In the genomic region with DNA sequence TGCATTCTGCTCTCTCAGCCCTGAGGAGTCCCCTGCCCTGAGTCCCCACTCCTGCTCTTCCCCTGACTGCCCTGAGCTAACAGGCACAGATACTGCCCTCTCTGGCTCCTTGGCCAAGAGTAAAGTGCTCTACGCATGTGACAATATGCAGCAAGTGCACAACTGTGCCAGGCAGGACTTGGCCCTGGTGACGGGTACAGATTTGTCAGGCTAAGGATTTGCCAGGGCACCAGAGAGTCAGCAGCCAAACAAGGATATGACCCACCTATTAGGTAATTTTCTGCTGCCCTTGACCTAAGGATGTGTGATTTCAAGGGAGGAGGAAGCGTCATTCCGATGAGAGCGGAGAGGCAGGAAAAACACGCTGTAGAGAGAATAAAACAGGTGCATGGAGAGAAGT, we compare ENCODE assay signal across 19 cellular contexts.
DNase-seq lines count a peak whose midpoint lies in the region; ATAC-seq and TF ChIP-seq lines count a peak whose summit lies in the region.
"Had no signal": no experiment of that assay in that cellular context is flagged by ENCODE, and none has a peak within 500 bp of the region (broad histone marks: within the 10 kb centered on the region; RNA-seq: fewer than 3 reads in every experiment).

No MANE protein-coding gene starts in this region.

- no peak overlapping the region for H3K4me2 ChIP-seq in PC-9
- H3K4me2 ChIP-seq: BLaER1 treated with 17β-estradiol and CSF1 and Interleukin-3, amounts not matched to agents 10 nM and 100 nM had no signal

- no TSS peak for BruUV-seq in PC-9 (replicated peaks; lab: Mats Ljungman, UMichigan)

- DNase-seq in NCI-H2029 treated with DMSO at 0.1 percent for 48 hours (lab: John Stamatoyannopoulos, UW), result peak; percentile 17
- peak; percentile 15 for DNase-seq in cerebellar cortex (ENCODE audit: low spot score)
- peak; percentile 71 for DNase-seq in left ventricle myocardium superior
- DNase-seq in stimulated activated effector memory CD8-positive, alpha-beta T cell treated with anti-CD3 and anti-CD28 coated beads, Interleukin-12 subunit alpha, Interleukin-12 subunit beta, amount 100 ng/mL, for 72 hours (ENCODE audit: low spot score in 2 of 2), result no peak
- DNase-seq in PC-9, result no peak
- DNase-seq in NCI-H128 (lab: John Stamatoyannopoulos, UW; ENCODE audit: unreplicated experiment), result no peak
- DNase-seq: CD8-positive, alpha-beta memory T cell; DMS53; EL; NCI-H1105; NCI-H1694; NCI-H2107; NCI-H510A; NCI-H82 had no signal

- POLR2A ChIA-PET in PC-9 (lab: Charles Lee; ENCODE audit: unreplicated experiment), result interaction anchor here (0.5 kb wide), 1 partner anchor 42 kb away, joined by 4 read pairs; no protein-coding TSS in a partner anchor

- H2AFZ ChIP-seq in PC-9, result no peak overlapping the region
- H2AFZ ChIP-seq: GM23248 had no signal

- H3K79me2 ChIP-seq in PC-9 (ENCODE audit: low read depth), result no peaks in the 10 kb centered on the region

- H4K20me1 ChIP-seq in PC-9 (ENCODE audit: insufficient read depth), result no peaks in the 10 kb centered on the region
- H4K20me1 ChIP-seq: BLaER1 treated with 17β-estradiol and CSF1 and Interleukin-3, amounts not matched to agents 10 nM and 100 nM had no signal

- H3K9me2 ChIP-seq in PC-9 (ENCODE audit: insufficient read depth), result no peaks in the 10 kb centered on the region

- no peak overlapping the region for H3K27ac ChIP-seq in PC-9
- H3K27ac ChIP-seq: BLaER1 treated with 17β-estradiol and CSF1 and Interleukin-3, amounts not matched to agents 10 nM and 100 nM; GM23248; SJSA1 had no signal

- no peaks in the 10 kb centered on the region for H3K9me3 Mint-ChIP-seq in stimulated activated effector memory CD8-positive, alpha-beta T cell treated with anti-CD3 and anti-CD28 coated beads, Interleukin-12 subunit alpha, Interleukin-12 subunit beta, amount 100 ng/mL, for 72 hours
- H3K9me3 Mint-ChIP-seq: CD8-positive, alpha-beta memory T cell had no signal

- no peaks in the 10 kb centered on the region for H3K4me1 Mint-ChIP-seq in stimulated activated effector memory CD8-positive, alpha-beta T cell treated with anti-CD3 and anti-CD28 coated beads, Interleukin-12 subunit alpha, Interleukin-12 subunit beta, amount 100 ng/mL, for 72 hours
- H3K4me1 Mint-ChIP-seq: CD8-positive, alpha-beta memory T cell had no signal

- peaks cover 24% of the 10 kb centered on the region for H3K4me1 ChIP-seq in PC-9 (replicated peaks; ENCODE audit: insufficient read depth)
- H3K4me1 ChIP-seq: SJSA1 had no signal

- no peak overlapping the region for H3K4me3 ChIP-seq in PC-9
- H3K4me3 ChIP-seq: BLaER1 treated with 17β-estradiol and CSF1 and Interleukin-3, amounts not matched to agents 10 nM and 100 nM; GM23248; SJSA1 had no signal

- no peak overlapping the region for H3K4me3 Mint-ChIP-seq in stimulated activated effector memory CD8-positive, alpha-beta T cell treated with anti-CD3 and anti-CD28 coated beads, Interleukin-12 subunit alpha, Interleukin-12 subunit beta, amount 100 ng/mL, for 72 hours
- H3K4me3 Mint-ChIP-seq: CD8-positive, alpha-beta memory T cell had no signal

- intact Hi-C loops in left ventricle myocardium superior (cut with micrococcal nuclease) (no loop called here), PC-9 (cut with micrococcal nuclease; ENCODE audit: unreplicated experiment) (loop anchor here (10.0 kb wide), 2 partner anchors 110 to 340 kb away; a partner anchor contains a TSS)

- no peak overlapping the region for H3K27ac Mint-ChIP-seq in stimulated activated effector memory CD8-positive, alpha-beta T cell treated with anti-CD3 and anti-CD28 coated beads, Interleukin-12 subunit alpha, Interleukin-12 subunit beta, amount 100 ng/mL, for 72 hours
- H3K27ac Mint-ChIP-seq: CD8-positive, alpha-beta memory T cell had no signal

- no peaks in the 10 kb centered on the region for H3K36me3 ChIP-seq in PC-9 (ENCODE audit: low read depth)
- H3K36me3 ChIP-seq: BLaER1 treated with 17β-estradiol and CSF1 and Interleukin-3, amounts not matched to agents 10 nM and 100 nM; SJSA1 had no signal

- no peak for TF ChIP-seq CTCF in PC-9 (conservative IDR thresholded peaks at IDR 0.05)

- peaks cover 20% of the 10 kb centered on the region; the same call in 1 of the 2 replicates for H3F3A ChIP-seq in PC-9 (ENCODE audit: insufficient read depth, low read depth)

- ATAC-seq in left ventricle myocardium superior, result peak; percentile 98
- peak; percentile 20 for ATAC-seq in stimulated activated effector memory CD8-positive, alpha-beta T cell treated with anti-CD3 and anti-CD28 coated beads, Interleukin-12 subunit alpha, Interleukin-12 subunit beta, amount 100 ng/mL, for 72 hours
- ATAC-seq in HG03280 (IDR thresholded peaks at IDR 0.05; ENCODE audit: unreplicated experiment), result no peak
- ATAC-seq: HCT116 had no signal

- H3K27me3 ChIP-seq in PC-9 (ENCODE audit: insufficient read depth, low read depth), result no peaks in the 10 kb centered on the region
- H3K27me3 ChIP-seq: BLaER1 treated with 17β-estradiol and CSF1 and Interleukin-3, amounts not matched to agents 10 nM and 100 nM; SJSA1 had no signal

- H3K9me3 ChIP-seq in PC-9 (ENCODE audit: insufficient read depth, low read depth), result no peaks in the 10 kb centered on the region
- H3K9me3 ChIP-seq: BLaER1 treated with 17β-estradiol and CSF1 and Interleukin-3, amounts not matched to agents 10 nM and 100 nM; SJSA1 had no signal

- no peaks in the 10 kb centered on the region for H3K36me3 Mint-ChIP-seq in stimulated activated effector memory CD8-positive, alpha-beta T cell treated with anti-CD3 and anti-CD28 coated beads, Interleukin-12 subunit alpha, Interleukin-12 subunit beta, amount 100 ng/mL, for 72 hours
- H3K36me3 Mint-ChIP-seq: CD8-positive, alpha-beta memory T cell had no signal

- CTCF ChIA-PET in PC-9 (lab: Charles Lee), result no interaction called here

Comparison
In these comparisons a context has a peak if more than half of its experiments do, and no peak if none do; other contexts are left out.
1. DNase-seq: peak in NCI-H2029 treated with DMSO at 0.1 percent for 48 hours (single experiment), cerebellar cortex (single experiment) and left ventricle myocardium superior (single experiment); none in stimulated activated effector memory CD8-positive, alpha-beta T cell treated with anti-CD3 and anti-CD28 coated beads, Interleukin-12 subunit alpha, Interleukin-12 subunit beta, amount 100 ng/mL, for 72 hours (0 of 2), PC-9 (0 of 2) and NCI-H128 (single experiment).